In the genomic region with DNA sequence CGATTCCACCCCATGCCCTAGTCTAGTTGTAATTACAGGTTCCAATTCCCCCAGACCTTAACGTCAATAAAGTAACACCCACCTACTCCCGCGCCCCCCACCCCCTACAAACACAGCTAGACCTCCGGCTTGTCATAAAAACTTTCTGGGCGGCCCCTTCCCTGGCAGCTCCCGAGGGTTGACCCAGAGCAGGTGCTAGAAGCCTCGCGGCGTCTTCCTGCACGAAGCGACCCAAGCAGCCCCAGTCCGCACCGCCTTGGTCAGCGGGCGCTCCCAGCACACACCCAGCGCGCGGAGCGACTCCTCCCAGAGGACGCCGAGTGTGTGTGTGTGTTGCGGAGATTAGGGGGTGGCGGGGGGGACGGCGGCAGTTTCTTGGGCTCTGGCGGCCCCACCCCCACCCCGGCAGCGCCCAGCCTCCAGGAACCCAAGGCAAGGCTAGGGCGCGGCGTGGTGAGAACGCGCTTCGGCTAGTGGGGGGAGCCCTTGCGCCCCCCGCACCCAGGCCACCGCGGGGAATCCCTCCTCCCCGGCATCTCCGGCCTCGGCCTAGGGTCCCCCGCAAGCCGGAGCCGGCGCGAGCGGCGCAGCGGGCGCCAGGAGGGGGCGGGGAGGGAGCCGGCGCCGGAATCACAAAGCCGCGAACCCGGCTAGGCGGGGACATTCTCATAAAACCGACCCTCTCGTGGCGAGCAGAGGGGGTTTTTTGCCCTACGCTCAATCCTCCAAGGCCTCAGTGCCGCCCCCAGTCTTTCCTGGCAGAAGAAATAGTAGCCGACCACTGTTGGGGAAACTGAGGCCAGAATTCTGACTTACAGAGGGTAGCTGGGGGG, we compare ENCODE assay signal across 9 cellular contexts. TPM values are rescaled to one million over a fixed set of nuclear protein-coding genes. Genes with fewer than 3 reads are reported as not detected.
DNase-seq lines count a peak whose midpoint lies in the region; ATAC-seq lines count a peak whose summit lies in the region.
"Had no signal": no experiment of that assay in that cellular context is flagged by ENCODE, and none has a peak within 500 bp of the region (broad histone marks: within the 10 kb centered on the region; RNA-seq: fewer than 3 reads in every experiment).

No MANE protein-coding gene starts in this region.

- no peak for ATAC-seq in HG03521 (IDR thresholded peaks at IDR 0.05; ENCODE audit: unreplicated experiment)
- no peak for ATAC-seq in GM19324 (IDR thresholded peaks at IDR 0.05; ENCODE audit: low FRiP score, unreplicated experiment)

- H3K36me3 ChIP-seq in adipocyte (ENCODE audit: control insufficient read depth, insufficient read depth, low read length, severe bottlenecking), result no peaks in the 10 kb centered on the region
- H3K36me3 ChIP-seq in iPS-20b (ENCODE audit: insufficient read depth, low read depth, low read length), result peaks cover 7% of the 10 kb centered on the region; the same call in 1 of the 2 replicates
- H3K36me3 ChIP-seq in skeletal muscle tissue (ENCODE audit: control insufficient read depth in 3 of 3, insufficient read depth in 3 of 3, low read length in 3 of 3), result peaks cover 0 to 2% (median 0%) of the 10 kb centered on the region in 3 donors

- DNase-seq in DMS 273 (lab: John Stamatoyannopoulos, UW; ENCODE audit: unreplicated experiment) (peak; percentile 45), DMS 273 treated with DMSO at 0.1 percent for 48 hours (lab: John Stamatoyannopoulos, UW) (no peak), adipocyte (ENCODE audit: low read depth) (peak; percentile 19), AG08396 (ENCODE audit: low spot score) (no peak)
- DNase-seq: activated CD4-positive, alpha-beta T cell treated with anti-CD3 and anti-CD28 coated beads for 48 hours had no signal

- H3K4me1 ChIP-seq in adipocyte (ENCODE audit: control insufficient read depth, insufficient read depth, low read length), result peaks cover 29% of the 10 kb centered on the region
- H3K4me1 ChIP-seq in iPS-20b (ENCODE audit: insufficient read depth, low read length), result peaks cover 48% of the 10 kb centered on the region
- peaks cover 44 to 61% (median 58%) of the 10 kb centered on the region in 3 donors for H3K4me1 ChIP-seq in skeletal muscle tissue (ENCODE audit: control insufficient read depth in 3 of 3, insufficient read depth in 3 of 3, low read length in 3 of 3)

- H3K27ac ChIP-seq in iPS-20b (ENCODE audit: low read length) (peak overlapping the region; percentile 84), skeletal muscle tissue (ENCODE audit: low read depth, low read length) (peak overlapping the region; percentile 81)

- H3K27me3 ChIP-seq in adipocyte (replicated peaks; ENCODE audit: control insufficient read depth, insufficient read depth, low read length) (peaks cover 63% of the 10 kb centered on the region), iPS-20b (ENCODE audit: insufficient read depth, low read length) (peaks cover 45% of the 10 kb centered on the region), skeletal muscle tissue (ENCODE audit: control insufficient read depth in 3 of 3, insufficient read depth in 3 of 3, low read length in 3 of 3) (peaks cover 57 to 61% (median 61%) of the 10 kb centered on the region in 3 donors)

- H3K9me3 ChIP-seq in adipocyte (ENCODE audit: control insufficient read depth, low read length) (no peaks in the 10 kb centered on the region), iPS-20b (ENCODE audit: insufficient read depth, low read depth, low read length) (no peaks in the 10 kb centered on the region), skeletal muscle tissue (ENCODE audit: control insufficient read depth in 3 of 3, low read length in 3 of 3) (no peaks in the 10 kb centered on the region)

- H3K9ac ChIP-seq in adipocyte (ENCODE audit: low read length), result no peak overlapping the region
- peak overlapping the region; percentile 93 for H3K9ac ChIP-seq in iPS-20b (ENCODE audit: low read depth, low read length)
- H3K9ac ChIP-seq in skeletal muscle tissue (ENCODE audit: low read depth in 1 of 3, low read length in 3 of 3), result peak overlapping the region; percentile 40 to 77 (median 62)

- H3K4me3 ChIP-seq in adipocyte (ENCODE audit: low read length) (peak overlapping the region; percentile 57), iPS-20b (ENCODE audit: low read length) (peak overlapping the region; percentile 83), skeletal muscle tissue (ENCODE audit: low read length in 3 of 3) (peak overlapping the region; percentile 51 to 78 (median 72))

RNA-seq across cellular contexts. Expression of a gene that starts 2.2 kb away (rescaled TPM):
- total RNA-seq in skeletal muscle tissue, result 20.9 TPM

RNA-seq across cellular contexts. Expression of a gene that starts 47.7 kb away (rescaled TPM):
- total RNA-seq in skeletal muscle tissue, result 42.3 TPM

Comparison
In these comparisons a context has a peak if more than half of its experiments do, and no peak if none do; other contexts are left out.
1. DNase-seq: peak in DMS 273 (single experiment) and adipocyte (single experiment); none in DMS 273 treated with DMSO at 0.1 percent for 48 hours (single experiment) and AG08396 (single experiment).
2. Peak in every context shown above with its lines, with median percentiles within 50 percentile points of each other: H3K4me3 ChIP-seq.